12 cellular contexts compared by ENCODE assay signal in genomic region chr17:39261286-39261685, GRCh38. TPM values are rescaled to one million over a fixed set of nuclear protein-coding genes. Genes with fewer than 3 reads are reported as not detected.
DNase-seq lines count a peak whose midpoint lies in the region; ATAC-seq, FAIRE-seq and TF ChIP-seq lines count a peak whose summit lies in the region.
"Had no signal": no experiment of that assay in that cellular context is flagged by ENCODE, and none has a peak within 500 bp of the region (broad histone marks: within the 10 kb centered on the region; RNA-seq: fewer than 3 reads in every experiment).

No MANE protein-coding gene starts in this region.

- no peak overlapping the region for H3K4me3 ChIP-seq in epithelial cell of proximal tubule (ENCODE audit: low read depth, low read length)
- H3K4me3 ChIP-seq: lung, spleen had no signal

- no peak for ATAC-seq in HG03354 (IDR thresholded peaks at IDR 0.05; ENCODE audit: poor library complexity, severe bottlenecking, unreplicated experiment)
- ATAC-seq: effector memory CD8-positive, alpha-beta T cell had no signal

- intact Hi-C loops in activated T-helper 1 cell treated with anti-CD3 and anti-CD28 coated beads, Interleukin-12 subunit alpha, Interleukin-12 subunit beta, Interleukin-2, Interleukin-4 antibody, amounts not matched to agents 30 ng/mL and 10 ng/mL and 1 ng/mL, durations not matched to agents 14 hours and 24 hours and 36 hours (cut with micrococcal nuclease): no loop called here

- H3K9me3 Mint-ChIP-seq in activated T-helper 1 cell treated with anti-CD3 and anti-CD28 coated beads, Interleukin-12 subunit alpha, Interleukin-12 subunit beta, Interleukin-2, Interleukin-4 antibody, amounts not matched to agents 30 ng/mL and 10 ng/mL and 1 ng/mL, durations not matched to agents 14 hours and 24 hours and 36 hours: no peaks in the 10 kb centered on the region
- H3K9me3 Mint-ChIP-seq: effector memory CD8-positive, alpha-beta T cell had no signal

- no peak overlapping the region for H3K27ac ChIP-seq in 22Rv1
- H3K27ac ChIP-seq: spleen had no signal

- H3K27ac Mint-ChIP-seq in activated T-helper 1 cell treated with anti-CD3 and anti-CD28 coated beads, Interleukin-12 subunit alpha, Interleukin-12 subunit beta, Interleukin-2, Interleukin-4 antibody, amounts not matched to agents 30 ng/mL and 10 ng/mL and 1 ng/mL, durations not matched to agents 14 hours and 24 hours and 36 hours: no peak overlapping the region
- H3K27ac Mint-ChIP-seq: effector memory CD8-positive, alpha-beta T cell had no signal

- no peaks in the 10 kb centered on the region for H3K4me1 Mint-ChIP-seq in activated T-helper 1 cell treated with anti-CD3 and anti-CD28 coated beads, Interleukin-12 subunit alpha, Interleukin-12 subunit beta, Interleukin-2, Interleukin-4 antibody, amounts not matched to agents 30 ng/mL and 10 ng/mL and 1 ng/mL, durations not matched to agents 14 hours and 24 hours and 36 hours (ENCODE audit: low read depth)

- DNase-seq in COLO668 (lab: John Stamatoyannopoulos, UW; ENCODE audit: unreplicated experiment): peak; percentile 12
- DNase-seq in NCI-H82 treated with DMSO at 0.1 percent for 48 hours (lab: John Stamatoyannopoulos, UW; ENCODE audit: unreplicated experiment): peak; percentile 15
- DNase-seq in epithelial cell of proximal tubule (ENCODE audit: low read depth): no peak
- DNase-seq in dermis blood vessel endothelial cell: no peak
- no peak for DNase-seq in activated T-helper 1 cell treated with anti-CD3 and anti-CD28 coated beads, Interleukin-12 subunit alpha, Interleukin-12 subunit beta, Interleukin-2, Interleukin-4 antibody, amounts not matched to agents 30 ng/mL and 10 ng/mL and 1 ng/mL, durations not matched to agents 14 hours and 24 hours and 36 hours (ENCODE audit: low spot score)
- no peak for DNase-seq in GM12891 (ENCODE audit: insufficient read length, low spot score)
- DNase-seq: effector memory CD8-positive, alpha-beta T cell; spleen had no signal

- FAIRE-seq in GM12891 (lab: Jason Lieb, UNC): no peak

- H3K27me3 Mint-ChIP-seq in activated T-helper 1 cell treated with anti-CD3 and anti-CD28 coated beads, Interleukin-12 subunit alpha, Interleukin-12 subunit beta, Interleukin-2, Interleukin-4 antibody, amounts not matched to agents 30 ng/mL and 10 ng/mL and 1 ng/mL, durations not matched to agents 14 hours and 24 hours and 36 hours (ENCODE audit: insufficient read depth): no peaks in the 10 kb centered on the region
- H3K27me3 Mint-ChIP-seq: effector memory CD8-positive, alpha-beta T cell had no signal

- TF ChIP-seq CTCF in 22Rv1 (IDR thresholded peaks at IDR 0.05) (peak; percentile 76), epithelial cell of proximal tubule (conservative IDR thresholded peaks at IDR 0.05; ENCODE audit: low read depth, low read length) (peak; percentile 54)

- peaks cover 17% of the 10 kb centered on the region for H3K36me3 Mint-ChIP-seq in activated T-helper 1 cell treated with anti-CD3 and anti-CD28 coated beads, Interleukin-12 subunit alpha, Interleukin-12 subunit beta, Interleukin-2, Interleukin-4 antibody, amounts not matched to agents 30 ng/mL and 10 ng/mL and 1 ng/mL, durations not matched to agents 14 hours and 24 hours and 36 hours (ENCODE audit: low read depth)

- no peak overlapping the region for H3K4me3 Mint-ChIP-seq in activated T-helper 1 cell treated with anti-CD3 and anti-CD28 coated beads, Interleukin-12 subunit alpha, Interleukin-12 subunit beta, Interleukin-2, Interleukin-4 antibody, amounts not matched to agents 30 ng/mL and 10 ng/mL and 1 ng/mL, durations not matched to agents 14 hours and 24 hours and 36 hours
- H3K4me3 Mint-ChIP-seq: effector memory CD8-positive, alpha-beta T cell had no signal

- no peak for TF ChIP-seq POLR2A in GM12891 (IDR thresholded peaks at IDR 0.05; ENCODE audit: low read depth, low read length)

TF ChIP-seq in GM12891, 5 proteins besides CTCF, POLR2A, EP300 and RAD21:
- no peak for TF ChIP-seq POU2F2 (IDR thresholded peaks at IDR 0.05; ENCODE audit: low read depth, low read length)
- TF ChIP-seq SPI1 (IDR thresholded peaks at IDR 0.05; ENCODE audit: low read depth, low read length): no peak
- no peak for TF ChIP-seq POLR2AphosphoS5 (IDR thresholded peaks at IDR 0.05; ENCODE audit: low read depth, low read length)
- TF ChIP-seq PAX5 (IDR thresholded peaks at IDR 0.05; ENCODE audit: insufficient read depth, low read length, severe bottlenecking): no peak

RNA-seq across cellular contexts. Expression of gene STAC2, which starts 35.5 kb away (rescaled TPM):
- total RNA-seq in epithelial cell of proximal tubule (not detected in 2 replicates), dermis blood vessel endothelial cell (0.05 and 0.34 TPM in 2 replicates)
- total RNA-seq in activated T-helper 1 cell treated with anti-CD3 and anti-CD28 coated beads, Interleukin-12 subunit alpha, Interleukin-12 subunit beta, Interleukin-2, Interleukin-4 antibody, amounts not matched to agents 30 ng/mL and 10 ng/mL and 1 ng/mL, durations not matched to agents 14 hours and 24 hours and 36 hours: 0.08 TPM in 1 of 2 replicates, not detected in the other
- polyA plus RNA-seq in GM12891 (2012; ENCODE audit: low read depth, missing spikeins): not detected
- total RNA-seq: HT1080 had no signal

Comparison
In these comparisons a context has a peak if more than half of its experiments do, and no peak if none do; other contexts are left out.
1. DNase-seq: peak in COLO668 (single experiment) and NCI-H82 treated with DMSO at 0.1 percent for 48 hours (single experiment); none in epithelial cell of proximal tubule (single experiment), dermis blood vessel endothelial cell (single experiment), activated T-helper 1 cell treated with anti-CD3 and anti-CD28 coated beads, Interleukin-12 subunit alpha, Interleukin-12 subunit beta, Interleukin-2, Interleukin-4 antibody, amounts not matched to agents 30 ng/mL and 10 ng/mL and 1 ng/mL, durations not matched to agents 14 hours and 24 hours and 36 hours (single experiment) and GM12891 (single experiment).